Comparison of ENCODE assay signal across 25 cellular contexts in the genomic region with DNA sequence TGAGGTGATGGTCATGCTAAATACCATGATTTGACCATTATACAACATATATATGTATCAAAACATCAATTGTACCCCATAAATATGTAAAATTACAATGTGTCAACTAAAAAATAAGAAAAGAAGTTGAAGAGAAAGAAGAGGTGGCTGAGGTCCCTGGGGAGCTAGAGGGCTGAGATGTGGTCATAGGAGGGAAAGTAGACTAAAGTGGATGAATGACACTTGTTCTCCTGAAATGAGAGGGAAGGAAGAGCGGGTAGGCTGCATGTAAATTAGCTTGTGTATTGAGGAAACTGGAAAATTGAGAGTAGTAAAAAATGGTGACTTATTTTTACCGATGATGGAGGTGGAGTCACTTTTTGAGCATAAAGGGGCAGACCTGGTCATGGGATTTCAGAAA.
"Had no signal": no experiment of that assay in that cellular context is flagged by ENCODE, and none has a peak within 500 bp of the region (broad histone marks: within the 10 kb centered on the region; RNA-seq: fewer than 3 reads in every experiment).

No MANE protein-coding gene starts in this region.

- H3K36me3 ChIP-seq: brain microvascular endothelial cell, gastroesophageal sphincter, left ventricle myocardium inferior, neural progenitor cell, right atrium auricular region, tibial nerve had no signal

- H3K4me1 Mint-ChIP-seq: natural killer cell had no signal

- DNase-seq: activated CD4-positive, alpha-beta memory T cell treated with anti-CD3 and anti-CD28 coated beads for 36 hours; activated CD4-positive, alpha-beta T cell treated with anti-CD3 and anti-CD28 coated beads for 48 hours; activated CD8-positive, alpha-beta memory T cell treated with anti-CD3 and anti-CD28 coated beads, Interleukin-2, amount 50 U/mL, for 4 hours; activated gamma-delta T cell; activated naive CD4-positive, alpha-beta T cell treated with anti-CD3 and anti-CD28 coated beads, Interleukin-2, amount 50 U/mL, for 16 hours; activated T-cell treated with anti-CD3 and anti-CD28 coated beads, Interleukin-2, amount 50 U/mL, for 1 hour; amniotic stem cell; brain microvascular endothelial cell; effector memory CD8-positive, alpha-beta T cell; islet precursor cell; left ventricle myocardium inferior; mesendoderm; natural killer cell; stimulated activated CD4-positive, alpha-beta T cell treated with anti-CD3 and anti-CD28 coated beads, Interleukin-2, amount 100 ng/mL, for 24 hours; stimulated activated naive CD4-positive, alpha-beta T cell treated with Interleukin-2 at 50 U/mL for 16 hours had no signal

- H3K36me3 Mint-ChIP-seq: activated CD4-positive, alpha-beta memory T cell treated with anti-CD3 and anti-CD28 coated beads for 36 hours; natural killer cell; neural progenitor cell had no signal

- H3K4me3 Mint-ChIP-seq: activated CD4-positive, alpha-beta memory T cell treated with anti-CD3 and anti-CD28 coated beads for 36 hours; effector memory CD8-positive, alpha-beta T cell; natural killer cell; neural progenitor cell had no signal

- H3K4me3 ChIP-seq: coronary artery, gastroesophageal sphincter, hepatocyte, left ventricle myocardium inferior, lung, neural progenitor cell, right atrium auricular region, smooth muscle cell, tibial nerve had no signal

- H3K27ac Mint-ChIP-seq: activated CD4-positive, alpha-beta memory T cell treated with anti-CD3 and anti-CD28 coated beads for 36 hours; effector memory CD8-positive, alpha-beta T cell; natural killer cell; neural progenitor cell had no signal

- ATAC-seq: activated CD4-positive, CD25-positive, alpha-beta regulatory T cell treated with anti-CD3 and anti-CD28 coated beads, Interleukin-2, amount 50 U/mL, for 24 hours; effector memory CD8-positive, alpha-beta T cell; gastroesophageal sphincter; natural killer cell had no signal

- H3K9me3 ChIP-seq: gastroesophageal sphincter, left ventricle myocardium inferior, right atrium auricular region, tibial nerve had no signal

- H3K27ac ChIP-seq: brain microvascular endothelial cell, coronary artery, gastroesophageal sphincter, hepatocyte, left ventricle myocardium inferior, neural progenitor cell, right atrium auricular region, tibial nerve, VCaP had no signal

- H3K9me3 Mint-ChIP-seq: activated CD4-positive, alpha-beta memory T cell treated with anti-CD3 and anti-CD28 coated beads for 36 hours had no signal

- H3K27me3 ChIP-seq: brain microvascular endothelial cell, gastroesophageal sphincter, hepatocyte, neural progenitor cell, right atrium auricular region, tibial nerve had no signal

- H3K4me1 ChIP-seq: gastroesophageal sphincter, left ventricle myocardium inferior, neural progenitor cell, right atrium auricular region, tibial nerve had no signal

- H3K27me3 Mint-ChIP-seq: activated CD4-positive, alpha-beta memory T cell treated with anti-CD3 and anti-CD28 coated beads for 36 hours had no signal
